ENCODE assay signal across 13 cellular contexts in the genomic region with DNA sequence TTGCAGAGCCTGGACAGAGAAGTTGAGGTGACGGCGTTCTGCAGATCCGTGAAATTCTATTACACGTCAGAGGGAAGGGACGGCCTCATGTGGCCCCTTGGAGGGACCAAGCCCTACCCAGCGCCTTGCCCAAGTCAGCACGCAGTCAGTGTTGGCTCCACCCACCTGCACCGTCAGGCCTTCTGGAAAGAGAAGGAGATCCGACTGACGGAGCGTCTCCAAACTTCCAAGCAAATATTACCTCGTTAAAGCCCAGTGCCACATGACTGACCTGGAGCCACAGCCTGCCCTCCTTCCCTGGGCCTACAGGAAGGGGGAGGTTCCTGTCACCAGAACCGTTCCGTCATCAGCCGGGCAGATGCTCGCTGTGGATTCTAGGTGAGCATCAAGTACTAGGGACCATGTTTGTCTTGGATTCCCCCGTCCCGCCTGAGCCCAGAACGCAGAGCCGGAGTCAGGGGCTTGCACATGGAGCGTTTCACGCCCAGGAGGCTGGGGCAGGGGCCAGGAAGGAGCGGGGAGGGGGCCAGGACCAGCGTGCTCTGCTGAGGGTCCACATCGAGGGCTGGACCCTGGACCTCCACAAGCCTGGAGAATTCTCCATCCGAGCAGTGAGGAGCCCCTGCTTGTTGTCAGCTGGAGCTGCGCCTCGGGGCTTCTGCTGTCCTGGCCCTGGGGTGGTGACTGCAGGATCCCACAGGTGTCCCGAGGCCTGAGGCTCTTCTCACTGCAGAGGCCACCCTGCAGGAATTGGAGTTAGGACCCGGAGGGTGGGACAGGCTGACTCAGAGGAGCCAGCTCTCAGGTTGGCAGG. TPM values are rescaled to one million over a fixed set of nuclear protein-coding genes. Genes with fewer than 3 reads are reported as not detected.
A peak's percentile ranks its signal among the peaks of the same experiment; 100 is the strongest.
DNase-seq lines count a peak whose midpoint lies in the region; ATAC-seq, FAIRE-seq and TF ChIP-seq lines count a peak whose summit lies in the region.
"Had no signal": no experiment of that assay in that cellular context is flagged by ENCODE, and none has a peak within 500 bp of the region (broad histone marks: within the 10 kb centered on the region; RNA-seq: fewer than 3 reads in every experiment).

No MANE protein-coding gene starts in this region.

- TF ChIP-seq RAD21 in HCT116 (IDR thresholded peaks at IDR 0.05; ENCODE audit: low read depth): no peak

- no peaks in the 10 kb centered on the region for H4K20me1 ChIP-seq in HCT116 (ENCODE audit: insufficient read depth)

- DNase-seq in HCT116 (ENCODE audit: low read depth, low spot score) (no peak), natural killer cell (peak; percentile 8), DMS 273 (lab: John Stamatoyannopoulos, UW; ENCODE audit: unreplicated experiment) (no peak), GM19239 (ENCODE audit: insufficient read length, low spot score) (no peak)
- DNase-seq in activated CD4-positive, alpha-beta T cell treated with anti-CD3 and anti-CD28 coated beads for 1 hour: no peak
- DNase-seq in activated naive CD4-positive, alpha-beta T cell treated with anti-CD3 and anti-CD28 coated beads, Interleukin-2, amount 50 U/mL, for 16 hours: no peak
- DNase-seq: activated gamma-delta T cell treated with Interleukin-2 at 50 U/mL for 16 hours, NCI-H345, SHP77 had no signal

- ATAC-seq in HCT116: no peak
- ATAC-seq in natural killer cell: no peak

- no peaks in the 10 kb centered on the region for H3K36me3 ChIP-seq in ACC112 (ENCODE audit: insufficient read depth, low read length)
- H3K36me3 ChIP-seq in HCT116 (ENCODE audit: control insufficient read depth in 1 of 2, insufficient read depth in 2 of 2, low read length in 2 of 2): no peaks in the 10 kb centered on the region

- POLR2A ChIA-PET in HCT116 (lab: Charles Lee): no interaction called here

- no peak overlapping the region for H3K9ac ChIP-seq in HCT116 (ENCODE audit: low read length)

- H3K4me3 ChIP-seq in ACC112 (ENCODE audit: low read depth, low read length) (peak overlapping the region; percentile 37; the same call in 1 of the 2 replicates), HCT116 (replicated peaks in 1 of 2; ENCODE audit: low read depth in 1 of 2, low read length in 2 of 2) (no peak overlapping the region)

- H3K27ac ChIP-seq in ACC112 (ENCODE audit: low read depth, low read length) (no peak overlapping the region), HCT116 (ENCODE audit: low read depth, low read length) (no peak overlapping the region; the same call in 1 of the 2 replicates)

- CTCF ChIA-PET in HCT116 (lab: Charles Lee): no interaction called here

- TF ChIP-seq CTCF in HCT116 (IDR thresholded peaks at IDR 0.05 in 2 of 3, conservative IDR thresholded peaks at IDR 0.05 in 1 of 3; ENCODE audit: borderline replicate concordance in 1 of 3, insufficient read depth in 1 of 3, low read depth in 2 of 3, low read length in 2 of 3) (no peak), brain (conservative IDR thresholded peaks at IDR 0.05) (no peak), natural killer cell (IDR thresholded peaks at IDR 0.05) (no peak)

- RAD21 ChIA-PET in HCT116 (lab: Charles Lee; ENCODE audit: low non-redundant PET in 1 of 2, low total read pairs in 2 of 2, uncharacterized antibody in 2 of 2, unreplicated experiment in 2 of 2): no interaction called here

- H3K4me1 Mint-ChIP-seq in brain (peaks cover 26% of the 10 kb centered on the region), natural killer cell (peaks cover 16 to 24% of the 10 kb centered on the region in 2 donors)

- H3K79me2 ChIP-seq in ACC112 (ENCODE audit: control insufficient read depth, insufficient read depth, low read length, unreplicated experiment) (no peaks in the 10 kb centered on the region), HCT116 (ENCODE audit: insufficient read depth, low read length) (no peaks in the 10 kb centered on the region; the same call in 1 of the 2 replicates)

- peaks cover 0 to 3% (median 2%) of the 10 kb centered on the region in 5 experiments for H3K9me3 Mint-ChIP-seq in brain
- H3K9me3 Mint-ChIP-seq in natural killer cell: no peaks in the 10 kb centered on the region
- H3K9me3 Mint-ChIP-seq: CD4-positive, alpha-beta T cell had no signal

- H3K36me3 Mint-ChIP-seq in brain (no peaks in the 10 kb centered on the region), natural killer cell (no peaks in the 10 kb centered on the region)

- H2AFZ ChIP-seq in ACC112 (ENCODE audit: low read length, unreplicated experiment): no peak overlapping the region
- no peak overlapping the region for H2AFZ ChIP-seq in HCT116 (ENCODE audit: low read depth, low read length, poor library complexity, severe bottlenecking)

- FAIRE-seq in GM19239 (lab: Jason Lieb, UNC): no peak
- FAIRE-seq: frontal cortex had no signal

- intact Hi-C loops in HCT116 (cut with micrococcal nuclease) (no loop called here), natural killer cell (cut with micrococcal nuclease) (loop anchor here (10.0 kb wide), 1 partner anchor 192 kb away; no protein-coding TSS in a partner anchor)

- H3K27me3 ChIP-seq in ACC112 (ENCODE audit: insufficient read depth, low read length): no peaks in the 10 kb centered on the region
- no peaks in the 10 kb centered on the region for H3K27me3 ChIP-seq in HCT116 (ENCODE audit: insufficient read depth, low read length)

- H3K9me2 ChIP-seq in HCT116 (ENCODE audit: insufficient read depth): no peaks in the 10 kb centered on the region

- no peaks in the 10 kb centered on the region for H3K9me3 ChIP-seq in HCT116 (ENCODE audit: control insufficient read depth in 1 of 2, insufficient read depth in 1 of 2, low read depth in 1 of 2, low read length in 2 of 2)

- peaks cover 5% of the 10 kb centered on the region for H3K27me3 Mint-ChIP-seq in brain
- H3K27me3 Mint-ChIP-seq in natural killer cell (ENCODE audit: low read depth in 2 of 2): peaks cover 0 to 3% of the 10 kb centered on the region in 2 donors
- H3K27me3 Mint-ChIP-seq: CD4-positive, alpha-beta T cell had no signal

- H3K27ac Mint-ChIP-seq in brain (peak overlapping the region in 3 of 5 experiments; percentile 21 to 69 (median 65)), natural killer cell (no peak overlapping the region)
- H3K27ac Mint-ChIP-seq: CD4-positive, alpha-beta T cell had no signal

- peaks cover 11% of the 10 kb centered on the region for H3K4me1 ChIP-seq in ACC112 (ENCODE audit: control insufficient read depth, insufficient read depth, low read length, unreplicated experiment)
- H3K4me1 ChIP-seq in HCT116 (ENCODE audit: control insufficient read depth in 1 of 2, insufficient read depth in 2 of 2, low read length in 2 of 2): peaks cover 11 to 17% of the 10 kb centered on the region in 2 experiments

- peak overlapping the region; percentile 54; the same call in 1 of the 2 replicates for H3K4me2 ChIP-seq in HCT116 (ENCODE audit: low read length)

- H3K4me3 Mint-ChIP-seq in brain (no peak overlapping the region), natural killer cell (no peak overlapping the region)
- H3K4me3 Mint-ChIP-seq: CD4-positive, alpha-beta T cell had no signal

- TF ChIP-seq POLR2A in HCT116 (IDR thresholded peaks at IDR 0.05; ENCODE audit: borderline replicate concordance, extremely low read depth, insufficient read depth, insufficient read length): no peak

- no TSS peak for BruUV-seq in HCT116 (replicated peaks; lab: Mats Ljungman, UMichigan)

TF ChIP-seq in HCT116, 20 proteins besides CTCF, POLR2A, EP300 and RAD21:
- TF ChIP-seq SP1 (IDR thresholded peaks at IDR 0.05; ENCODE audit: low read depth) (no peak), SRF (IDR thresholded peaks at IDR 0.05; ENCODE audit: low read depth) (no peak), ZFX (IDR thresholded peaks at IDR 0.05) (no peak), MAX (IDR thresholded peaks at IDR 0.05) (no peak), ZNF274 (IDR thresholded peaks at IDR 0.05; ENCODE audit: low read depth, low read length) (no peak), JUND (IDR thresholded peaks at IDR 0.05) (no peak), REST (IDR thresholded peaks at IDR 0.05; ENCODE audit: low read depth) (no peak), CEBPB (IDR thresholded peaks at IDR 0.05; ENCODE audit: low read depth) (no peak), SIN3A (IDR thresholded peaks at IDR 0.05; ENCODE audit: low read depth) (no peak)
- TF ChIP-seq, protein P1, sequence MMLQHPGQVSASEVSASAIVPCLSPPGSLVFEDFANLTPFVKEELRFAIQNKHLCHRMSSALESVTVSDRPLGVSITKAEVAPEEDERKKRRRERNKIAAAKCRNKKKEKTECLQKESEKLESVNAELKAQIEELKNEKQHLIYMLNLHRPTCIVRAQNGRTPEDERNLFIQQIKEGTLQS (IDR thresholded peaks at IDR 0.05): no peak

RNA-seq across cellular contexts. Expression of gene METRNL, which starts 22.6 kb away (rescaled TPM):
- 58.7 TPM for total RNA-seq in HCT116 (2021; ENCODE audit: unreplicated experiment)
- polyA plus RNA-seq in HCT116 (2012): 89.0 and 104 TPM in 2 replicates
- 36.9 TPM for polyA plus RNA-seq in brain (ENCODE audit: insufficient read depth, low read depth, low replicate concordance)
- 100 to 1,000 TPM; 227 to 390 (median 325) TPM for total RNA-seq in natural killer cell

Comparison
In these comparisons a context has a peak if more than half of its experiments do, and no peak if none do; other contexts are left out.
1. H3K27ac Mint-ChIP-seq: peak in brain (3 of 5); none in natural killer cell (0 of 2).